ENCODE assay signal across 10 cellular contexts in genomic region chr2:46937457-46937856, GRCh38. TPM values are rescaled to one million over a fixed set of nuclear protein-coding genes. Genes with fewer than 3 reads are reported as not detected.
DNase-seq lines count a peak whose midpoint lies in the region; ATAC-seq and TF ChIP-seq lines count a peak whose summit lies in the region.
"Had no signal": no experiment of that assay in that cellular context is flagged by ENCODE, and none has a peak within 500 bp of the region (broad histone marks: within the 10 kb centered on the region; RNA-seq: fewer than 3 reads in every experiment).

No MANE protein-coding gene starts in this region.

- no peaks in the 10 kb centered on the region for H3K9me2 ChIP-seq in MM.1S (replicated peaks; ENCODE audit: insufficient read depth, low read length)

- H3K27ac ChIP-seq in MM.1S (ENCODE audit: low read length) = no peak overlapping the region
- H3K27ac ChIP-seq in colonic mucosa = no peak overlapping the region
- no peak overlapping the region for H3K27ac ChIP-seq in parathyroid adenoma

- H3K4me1 ChIP-seq in MM.1S (ENCODE audit: low read length) (peaks cover 13% of the 10 kb centered on the region), colonic mucosa (no peaks in the 10 kb centered on the region), parathyroid adenoma (peaks cover 7% of the 10 kb centered on the region)

- H3F3A ChIP-seq in MM.1S (ENCODE audit: insufficient read depth, low read length) = peaks cover 22% of the 10 kb centered on the region

- H3K4me2 ChIP-seq in MM.1S (ENCODE audit: low read depth, low read length) (no peak overlapping the region), parathyroid adenoma (ENCODE audit: low read length) (no peak overlapping the region)

- intact Hi-C loops in colonic mucosa (cut with DNase I) = no loop called here

- H3K36me3 ChIP-seq in MM.1S (replicated peaks; ENCODE audit: insufficient read depth, low read length) = no peaks in the 10 kb centered on the region
- no peaks in the 10 kb centered on the region for H3K36me3 ChIP-seq in colonic mucosa
- H3K36me3 ChIP-seq in parathyroid adenoma (ENCODE audit: control insufficient read depth, insufficient read depth, low read length) = no peaks in the 10 kb centered on the region

- no peaks in the 10 kb centered on the region for H4K20me1 ChIP-seq in MM.1S (ENCODE audit: insufficient read depth, low read length)

- H2AFZ ChIP-seq in MM.1S (ENCODE audit: low read length) (no peak overlapping the region), parathyroid adenoma (peak overlapping the region; percentile 25)

- H3K9me3 ChIP-seq in MM.1S (replicated peaks; ENCODE audit: insufficient read depth, low read length) (no peaks in the 10 kb centered on the region), colonic mucosa (no peaks in the 10 kb centered on the region), parathyroid adenoma (ENCODE audit: control insufficient read depth, low read length) (no peaks in the 10 kb centered on the region)

- H3K27me3 ChIP-seq in MM.1S (replicated peaks; ENCODE audit: insufficient read depth, low read length) (no peaks in the 10 kb centered on the region), colonic mucosa (no peaks in the 10 kb centered on the region), parathyroid adenoma (ENCODE audit: control insufficient read depth, insufficient read depth, low read length) (no peaks in the 10 kb centered on the region)

- H3K79me2 ChIP-seq in MM.1S (ENCODE audit: low read length) (peaks cover 87% of the 10 kb centered on the region), parathyroid adenoma (peaks cover 8% of the 10 kb centered on the region)

- DNase-seq in ELR (ENCODE audit: low read depth) (peak; percentile 51), MM.1S (peak; percentile 11), colonic mucosa (no peak)
- DNase-seq: activated T-cell treated with anti-CD3 and anti-CD28 coated beads for 4 hours, NCI-H524 treated with DMSO at 0.1 percent for 48 hours, retina had no signal

- H3K4me3 ChIP-seq in MM.1S (ENCODE audit: low read length) (no peak overlapping the region), colonic mucosa (no peak overlapping the region), parathyroid adenoma (ENCODE audit: low read depth, low read length) (no peak overlapping the region)

- ATAC-seq in HG02763 (IDR thresholded peaks at IDR 0.05; ENCODE audit: unreplicated experiment) = no peak
- ATAC-seq in GM21423 (IDR thresholded peaks at IDR 0.05; ENCODE audit: unreplicated experiment) = no peak
- no peak for ATAC-seq in HG03196 (IDR thresholded peaks at IDR 0.05; ENCODE audit: unreplicated experiment)

- TF ChIP-seq CTCF in MM.1S (IDR thresholded peaks at IDR 0.05; ENCODE audit: low read length) = peak; percentile 44
- peak; percentile 28 for TF ChIP-seq CTCF in colonic mucosa (IDR thresholded peaks at IDR 0.05)
- peak; percentile 35 for TF ChIP-seq CTCF in parathyroid adenoma (IDR thresholded peaks at IDR 0.05)

- H3K9ac ChIP-seq in MM.1S (ENCODE audit: low read length) (no peak overlapping the region), colonic mucosa (ENCODE audit: low read depth in 2 of 2, low read length in 2 of 2) (no peak overlapping the region), parathyroid adenoma (no peak overlapping the region)

RNA-seq across cellular contexts. Expression of gene TTC7A, which starts 3.6 kb away (rescaled TPM):
- 10 to 100 TPM; 28.5 to 28.7 TPM for total RNA-seq in colonic mucosa

RNA-seq across cellular contexts. Expression of gene MCFD2, which starts 21.9 kb away (rescaled TPM):
- 10 to 100 TPM; 44.0 to 54.8 TPM for total RNA-seq in colonic mucosa
